17 cellular contexts compared by ENCODE assay signal in the genomic region with DNA sequence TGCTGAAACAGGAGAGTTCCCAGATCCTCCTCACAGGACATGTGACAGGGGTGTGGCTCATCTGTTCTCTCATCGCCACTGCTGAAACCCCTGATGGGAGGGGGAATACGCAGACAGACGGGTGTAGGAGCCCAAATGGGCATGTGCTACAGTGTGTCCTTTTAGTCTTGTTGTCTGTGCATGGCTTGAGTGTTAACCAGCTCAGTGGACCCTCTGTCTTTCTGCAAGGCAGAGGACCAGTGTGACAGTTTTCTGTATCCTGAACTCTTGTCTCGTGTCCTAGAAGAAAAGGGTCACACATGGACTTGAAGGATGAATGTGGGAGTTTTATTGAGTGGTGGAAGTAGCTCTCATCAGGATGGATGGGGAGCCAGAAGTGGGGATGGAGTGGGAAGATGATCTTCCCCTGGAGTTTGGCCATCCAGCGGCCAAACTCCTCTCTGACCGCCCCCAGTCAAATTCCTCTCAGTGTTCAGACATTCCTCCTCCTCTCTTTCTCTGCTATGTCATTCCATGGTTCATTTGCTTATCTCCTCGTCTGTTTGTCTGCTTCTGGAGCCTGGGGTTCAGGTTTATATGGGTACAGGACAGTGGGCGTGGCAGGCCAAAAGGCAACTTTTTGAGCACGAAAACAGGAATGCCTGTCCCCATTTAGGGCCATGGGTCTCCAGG.
"Had no signal": no experiment of that assay in that cellular context is flagged by ENCODE, and none has a peak within 500 bp of the region (broad histone marks: within the 10 kb centered on the region; RNA-seq: fewer than 3 reads in every experiment).

No MANE protein-coding gene starts in this region.

- H3K9me3 ChIP-seq: gastrocnemius medialis, testis had no signal

- FAIRE-seq: endometrium, pancreas had no signal

- H3K4me3 ChIP-seq: gastrocnemius medialis, pancreas, testis, tibial nerve had no signal

- H3K4me1 ChIP-seq: gastrocnemius medialis, pancreas, testis, tibial nerve had no signal

- H3K27me3 ChIP-seq: gastrocnemius medialis, pancreas, testis, tibial nerve had no signal

- H3K36me3 ChIP-seq: gastrocnemius medialis, pancreas, tibial nerve had no signal

- DNase-seq: cortex of kidney; effector memory CD4-positive, alpha-beta T cell; gastrocnemius medialis; glutamatergic neuron; islet precursor cell; mammary epithelial cell; naive thymus-derived CD4-positive, alpha-beta T cell; nucleus accumbens; pancreas; right cardiac atrium; stimulated activated CD4-positive, alpha-beta T cell treated with anti-CD3 and anti-CD28 coated beads, Interleukin-2, amount 100 ng/mL, for 24 hours; stimulated activated CD4-positive, alpha-beta T cell treated with anti-CD3 and anti-CD28 coated beads, Interleukin-4, amount 100 ng/mL, for 4 hours; stimulated activated naive B cell treated with anti-CD40 and anti-IgM and Interleukin-4, amounts not matched to agents 10 μg/mL and 1 μg/mL and 100 μg/mL, for 72 hours; stimulated activated naive CD8-positive, alpha-beta T cell treated with anti-CD3 and anti-CD28 coated beads, Interleukin-15, amount 100 ng/mL, for 72 hours; testis had no signal

- H3K27ac ChIP-seq: gastrocnemius medialis, pancreas, testis, tibial nerve had no signal
